15 cellular contexts compared by ENCODE assay signal in genomic region chr4:14864967-14865366, GRCh38.
DNase-seq lines count a peak whose midpoint lies in the region; ATAC-seq and TF ChIP-seq lines count a peak whose summit lies in the region.
"Had no signal": no experiment of that assay in that cellular context is flagged by ENCODE, and none has a peak within 500 bp of the region (broad histone marks: within the 10 kb centered on the region; RNA-seq: fewer than 3 reads in every experiment).

No MANE protein-coding gene starts in this region.

- no peak for ATAC-seq in GM19324 (IDR thresholded peaks at IDR 0.05; ENCODE audit: low FRiP score, unreplicated experiment)
- ATAC-seq: HCT116 had no signal

- no peaks in the 10 kb centered on the region for H3K36me3 ChIP-seq in esophagus squamous epithelium
- H3K36me3 ChIP-seq in rectal smooth muscle tissue (ENCODE audit: control insufficient read depth, insufficient read depth, low read length) = no peaks in the 10 kb centered on the region
- H3K36me3 ChIP-seq in transverse colon = no peaks in the 10 kb centered on the region
- H3K36me3 ChIP-seq: BLaER1 had no signal

- in situ Hi-C loops in transverse colon (cut with MboI; ENCODE audit: low pct_ligation_motif_present in 1 of 4, low pct_unique_long_range_greater_than_20kb in 1 of 4, low sequenced_read_pairs in 3 of 4) = no loop called here

- WGBS in esophagus squamous epithelium, 2 donors = 46 to 55% methylated on average over 5 of the region's 5 CpGs
- WGBS in transverse colon (ENCODE audit: low coverage in 1 of 2), 2 donors = 62 to 75% methylated on average over 5 of the region's 5 CpGs

- H3K9me3 Mint-ChIP-seq in activated CD4-positive, alpha-beta T cell treated with anti-CD3 and anti-CD28 coated beads, Interleukin-2, amount 10 ng/mL, durations not matched to agents 24 days and 14 days = no peaks in the 10 kb centered on the region

- H3K4me1 Mint-ChIP-seq in activated CD4-positive, alpha-beta T cell treated with anti-CD3 and anti-CD28 coated beads, Interleukin-2, amount 10 ng/mL, durations not matched to agents 24 days and 14 days = no peaks in the 10 kb centered on the region
- H3K4me1 Mint-ChIP-seq: CD4-positive, CD25-positive, alpha-beta regulatory T cell had no signal

- no peak for TF ChIP-seq CTCF in esophagus squamous epithelium (IDR thresholded peaks at IDR 0.05)
- TF ChIP-seq CTCF in transverse colon (IDR thresholded peaks at IDR 0.05) = no peak
- TF ChIP-seq CTCF in GM20000 (IDR thresholded peaks at IDR 0.05; ENCODE audit: extremely low read depth, missing control alignments) = no peak

- H3K27me3 Mint-ChIP-seq in activated CD4-positive, alpha-beta T cell treated with anti-CD3 and anti-CD28 coated beads, Interleukin-2, amount 10 ng/mL, durations not matched to agents 24 days and 14 days = peaks cover 13% of the 10 kb centered on the region
- H3K27me3 Mint-ChIP-seq: CD4-positive, CD25-positive, alpha-beta regulatory T cell had no signal

- H3K27ac Mint-ChIP-seq in activated CD4-positive, alpha-beta T cell treated with anti-CD3 and anti-CD28 coated beads, Interleukin-2, amount 10 ng/mL, durations not matched to agents 24 days and 14 days = no peak overlapping the region
- H3K27ac Mint-ChIP-seq: CD4-positive, CD25-positive, alpha-beta regulatory T cell had no signal

- no peaks in the 10 kb centered on the region for H3K36me3 Mint-ChIP-seq in activated CD4-positive, alpha-beta T cell treated with anti-CD3 and anti-CD28 coated beads, Interleukin-2, amount 10 ng/mL, durations not matched to agents 24 days and 14 days (ENCODE audit: low read depth)
- H3K36me3 Mint-ChIP-seq: CD4-positive, CD25-positive, alpha-beta regulatory T cell had no signal

- intact Hi-C loops in esophagus squamous epithelium (cut with DNase I) (loop anchor here (10.0 kb wide), 1 partner anchor 140 kb away; the partner anchor contains the start of gene CPEB2), transverse colon (cut with DNase I; ENCODE audit: low total_unique reads) (no loop called here)
- intact Hi-C loops in activated CD4-positive, alpha-beta T cell treated with anti-CD3 and anti-CD28 coated beads, Interleukin-2, amount 10 ng/mL, durations not matched to agents 24 days and 14 days (cut with micrococcal nuclease) = no loop called here

- no peak for TF ChIP-seq POLR2A in esophagus squamous epithelium (IDR thresholded peaks at IDR 0.05)
- no peak for TF ChIP-seq POLR2A in transverse colon (IDR thresholded peaks at IDR 0.05)

- H3K4me1 ChIP-seq in esophagus squamous epithelium (peaks cover 8 to 53% (median 10%) of the 10 kb centered on the region in 3 donors), rectal smooth muscle tissue (ENCODE audit: control insufficient read depth, insufficient read depth, low read length) (peaks cover 34% of the 10 kb centered on the region), transverse colon (peaks cover 0 to 24% (median 7%) of the 10 kb centered on the region in 4 donors)
- H3K4me1 ChIP-seq: BLaER1 had no signal

- H3K9ac ChIP-seq in rectal smooth muscle tissue (ENCODE audit: low read length) = no peak overlapping the region
- H3K9ac ChIP-seq: BLaER1, GM23248 had no signal

- H3K27me3 ChIP-seq in esophagus squamous epithelium (peaks cover 0 to 31% (median 0%) of the 10 kb centered on the region in 4 donors), rectal smooth muscle tissue (ENCODE audit: control insufficient read depth, insufficient read depth, low read length) (no peaks in the 10 kb centered on the region), transverse colon (peaks cover 6% of the 10 kb centered on the region)
- H3K27me3 ChIP-seq: BLaER1 had no signal

- H3K4me3 ChIP-seq in esophagus squamous epithelium = no peak overlapping the region
- no peak overlapping the region for H3K4me3 ChIP-seq in rectal smooth muscle tissue (ENCODE audit: low read length)
- H3K4me3 ChIP-seq in transverse colon = no peak overlapping the region
- H3K4me3 ChIP-seq: BLaER1, GM23248 had no signal

- DNase-seq in NCI-H748 (lab: John Stamatoyannopoulos, UW; ENCODE audit: unreplicated experiment) = peak; percentile 11
- no peak for DNase-seq in NCI-H748 treated with DMSO at 0.1 percent for 48 hours (lab: John Stamatoyannopoulos, UW)
- no peak for DNase-seq in esophagus squamous epithelium (lab: John Stamatoyannopoulos, UW)
- no peak for DNase-seq in transverse colon
- DNase-seq in GM20000 (ENCODE audit: low spot score) = no peak
- DNase-seq in activated CD4-positive, alpha-beta T cell treated with anti-CD3 and anti-CD28 coated beads, Interleukin-2, amount 10 ng/mL, durations not matched to agents 24 days and 14 days = no peak
- DNase-seq: CD4-positive, CD25-positive, alpha-beta regulatory T cell; DMS53; GF-D8; GM23248 had no signal

- H3K4me3 Mint-ChIP-seq in activated CD4-positive, alpha-beta T cell treated with anti-CD3 and anti-CD28 coated beads, Interleukin-2, amount 10 ng/mL, durations not matched to agents 24 days and 14 days = no peak overlapping the region
- H3K4me3 Mint-ChIP-seq: CD4-positive, CD25-positive, alpha-beta regulatory T cell had no signal

- no peak for TF ChIP-seq EP300 in transverse colon (IDR thresholded peaks at IDR 0.05; ENCODE audit: low read depth)

- H3K27ac ChIP-seq in esophagus squamous epithelium (peak overlapping the region in 3 of 4 donors; percentile 55 to 74 (median 63)), rectal smooth muscle tissue (ENCODE audit: low read depth, low read length) (peak overlapping the region; percentile 79), transverse colon (peak overlapping the region; percentile 35 to 80 (median 60))
- H3K27ac ChIP-seq: 22Rv1, BLaER1, GM23248 had no signal

- H3K9me3 ChIP-seq in esophagus squamous epithelium (no peaks in the 10 kb centered on the region), transverse colon (no peaks in the 10 kb centered on the region)
- H3K9me3 ChIP-seq: BLaER1 had no signal
